10 cellular contexts compared by ENCODE assay signal in the genomic region with DNA sequence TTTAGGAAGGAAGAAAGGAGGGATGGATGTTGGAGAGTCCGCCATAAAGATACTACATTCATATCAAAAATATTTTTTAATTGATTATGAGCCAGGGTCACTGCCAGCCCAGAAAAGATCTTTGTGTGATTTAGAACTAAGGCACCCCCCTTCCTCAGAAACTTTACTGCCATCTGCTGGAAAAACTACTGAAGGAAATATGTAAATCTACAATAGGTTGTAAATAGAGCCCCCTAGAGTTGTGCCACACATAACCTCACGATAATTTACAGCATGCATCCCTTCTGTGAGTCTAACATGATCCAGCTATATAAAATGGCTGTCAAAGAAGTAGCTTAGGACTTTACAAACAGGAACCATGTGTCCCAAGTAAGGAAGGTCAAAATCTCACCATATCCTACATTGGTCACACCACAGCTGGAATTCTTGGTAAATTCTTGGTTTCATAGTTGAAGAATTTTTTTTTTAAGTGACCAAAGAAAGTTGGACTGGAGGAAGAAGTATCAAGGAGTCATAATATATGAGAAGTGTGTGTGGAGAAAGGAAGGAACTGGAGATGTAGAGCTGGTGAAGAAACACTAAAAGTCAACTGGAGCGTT.
A peak's percentile ranks its signal among the peaks of the same experiment; 100 is the strongest.
DNase-seq lines count a peak whose midpoint lies in the region; ATAC-seq, FAIRE-seq and TF ChIP-seq lines count a peak whose summit lies in the region.
"Had no signal": no experiment of that assay in that cellular context is flagged by ENCODE, and none has a peak within 500 bp of the region (broad histone marks: within the 10 kb centered on the region; RNA-seq: fewer than 3 reads in every experiment).

No MANE protein-coding gene starts in this region.

- TF ChIP-seq EP300 in HepG2 (IDR thresholded peaks at IDR 0.05; ENCODE audit: low read depth in 2 of 2, low read length in 2 of 2) = no peak
- TF ChIP-seq EP300 in HepG2 (CRISPR knock-in tag; IDR thresholded peaks at IDR 0.05; ENCODE audit: borderline replicate concordance) = no peak

- H3K4me1 ChIP-seq in Karpas-422 (ENCODE audit: low read length) = no peaks in the 10 kb centered on the region
- H3K4me1 ChIP-seq in HepG2 (ENCODE audit: insufficient read depth, low read length) = no peaks in the 10 kb centered on the region
- H3K4me1 ChIP-seq: left lung had no signal

- H3K79me2 ChIP-seq in Karpas-422 (ENCODE audit: low read length) (no peaks in the 10 kb centered on the region), HepG2 (ENCODE audit: insufficient read depth, low read length) (no peaks in the 10 kb centered on the region)

- no peak for TF ChIP-seq RAD21 in HepG2 (CRISPR knock-in tag; IDR thresholded peaks at IDR 0.05)

- H2AFZ ChIP-seq in Karpas-422 (ENCODE audit: low read length) = no peak overlapping the region
- H2AFZ ChIP-seq in HepG2 (ENCODE audit: low read length) = no peak overlapping the region

- intact Hi-C loops in HepG2 (cut with micrococcal nuclease; ENCODE audit: unreplicated experiment) = loop anchor here (5.0 kb wide), 1 partner anchor 193 kb away; no protein-coding TSS in a partner anchor

- no peaks in the 10 kb centered on the region for H4K20me1 ChIP-seq in Karpas-422 (ENCODE audit: insufficient read depth, low read depth, low read length)
- H4K20me1 ChIP-seq in HepG2 (ENCODE audit: insufficient read depth, low read length) = no peaks in the 10 kb centered on the region

- H3K9ac ChIP-seq in Karpas-422 (ENCODE audit: low read length) (no peak overlapping the region), HepG2 (ENCODE audit: insufficient read depth, low read depth, low read length) (no peak overlapping the region)

- TF ChIP-seq CTCF in C4-2B (conservative IDR thresholded peaks at IDR 0.05) (peak; percentile 38), WERI-Rb-1 (IDR thresholded peaks at IDR 0.05; ENCODE audit: low read depth, low read length) (peak; percentile 34; the same call in 1 of the 2 replicates), HepG2 (CRISPR knock-in tag; IDR thresholded peaks at IDR 0.05) (peak; percentile 63)

- no TSS peak for BruUV-seq in HepG2 (replicated peaks; lab: Mats Ljungman, UMichigan)

- FAIRE-seq in HepG2 (lab: Jason Lieb, UNC) = no peak

- H3K9me2 ChIP-seq in Karpas-422 (replicated peaks; ENCODE audit: insufficient read depth, low read length) = no peaks in the 10 kb centered on the region

- DNase-seq in Karpas-422 = peak; percentile 76
- DNase-seq in WERI-Rb-1 = no peak
- peak; percentile 43 for DNase-seq in HepG2 (ENCODE audit: low spot score)
- no peak for DNase-seq in HPDE6-E6E7 (ENCODE audit: extremely low spot score)
- no peak for DNase-seq in effector CD4-positive, alpha-beta T cell
- no peak for DNase-seq in stimulated activated naive CD4-positive, alpha-beta T cell (lab: John Stamatoyannopoulos, UW)
- DNase-seq: activated T-cell treated with anti-CD3 and anti-CD28 coated beads, Interleukin-2, amount 50 U/mL, for 48 hours; left lung had no signal

- CTCF ChIA-PET in HepG2 (lab: Yijun Ruan, JAX; ENCODE audit: low intra/inter-chr PET ratio, low total read pairs) = no interaction called here

- H3K27ac ChIP-seq in C4-2B = no peak overlapping the region
- H3K27ac ChIP-seq in Karpas-422 (ENCODE audit: low read length) = no peak overlapping the region
- H3K27ac ChIP-seq in WERI-Rb-1 = no peak overlapping the region
- H3K27ac ChIP-seq in HepG2 (ENCODE audit: extremely low read length, insufficient read depth, low read length) = no peak overlapping the region
- H3K27ac ChIP-seq: left lung had no signal

- WGBS in HepG2 (ENCODE audit: low lambda C conversion rate) = 7% methylated on average over 3 of the region's 3 CpGs

- no peaks in the 10 kb centered on the region for H3K9me3 ChIP-seq in Karpas-422 (ENCODE audit: low read length)
- no peaks in the 10 kb centered on the region for H3K9me3 ChIP-seq in WERI-Rb-1 (ENCODE audit: severe bottlenecking)
- no peaks in the 10 kb centered on the region for H3K9me3 ChIP-seq in HepG2 (ENCODE audit: low read length)
- H3K9me3 ChIP-seq: left lung had no signal

- H3K27me3 ChIP-seq in Karpas-422 (ENCODE audit: low read length) = no peaks in the 10 kb centered on the region
- H3K27me3 ChIP-seq in WERI-Rb-1 (ENCODE audit: insufficient read depth, low read depth, severe bottlenecking) = no peaks in the 10 kb centered on the region
- H3K27me3 ChIP-seq in HepG2 (ENCODE audit: control insufficient read depth in 1 of 2, insufficient read depth in 2 of 2, low read length in 2 of 2) = 0 out of 5 replicates have a peak, but pooled peaks cover 0 to 7% of the 10 kb centered on the region in 2 experiments
- H3K27me3 ChIP-seq: left lung had no signal

- no peaks in the 10 kb centered on the region for H3K36me3 ChIP-seq in Karpas-422 (ENCODE audit: insufficient read depth, low read length)
- H3K36me3 ChIP-seq in WERI-Rb-1 = no peaks in the 10 kb centered on the region
- no peaks in the 10 kb centered on the region for H3K36me3 ChIP-seq in HepG2 (replicated peaks in 1 of 2; ENCODE audit: control insufficient read depth in 1 of 2, insufficient read depth in 2 of 2, low read length in 2 of 2)
- H3K36me3 ChIP-seq: left lung had no signal

- H3K4me3 ChIP-seq in Karpas-422 (ENCODE audit: low read length) = no peak overlapping the region
- no peak overlapping the region for H3K4me3 ChIP-seq in WERI-Rb-1 (ENCODE audit: low read depth, low read length)
- no peak overlapping the region for H3K4me3 ChIP-seq in HepG2 (replicated peaks in 1 of 3; ENCODE audit: insufficient read depth in 1 of 3, low read depth in 2 of 3, low read length in 3 of 3)
- H3K4me3 ChIP-seq: left lung had no signal

- ATAC-seq in HepG2 (peak; percentile 47; the same call in 2 of the 3 replicates), HG03460 (IDR thresholded peaks at IDR 0.05; ENCODE audit: unreplicated experiment) (no peak)
- ATAC-seq: left lung had no signal

- in situ Hi-C loops in HepG2 (cut with HindIII; ENCODE audit: extremely low pct_ligation_motif_present, low pct_unique_long_range_greater_than_20kb) = no loop called here

- H3K4me2 ChIP-seq in Karpas-422 (ENCODE audit: low read depth, low read length, poor library complexity, severe bottlenecking) (no peak overlapping the region), HepG2 (ENCODE audit: low read depth, low read length) (no peak overlapping the region)

- POLR2A ChIA-PET in HepG2 (lab: Yijun Ruan, JAX) = no interaction called here

- no peak for TF ChIP-seq POLR2A in HepG2 (IDR thresholded peaks at IDR 0.05; ENCODE audit: insufficient read depth in 1 of 2, low read depth in 2 of 2, low read length in 2 of 2)

TF ChIP-seq in HepG2, 621 proteins besides CTCF, POLR2A, EP300 and RAD21:
- peak; percentile 51 for TF ChIP-seq STAG1 (CRISPR knock-in tag; IDR thresholded peaks at IDR 0.05)
- TF ChIP-seq, protein P1, sequence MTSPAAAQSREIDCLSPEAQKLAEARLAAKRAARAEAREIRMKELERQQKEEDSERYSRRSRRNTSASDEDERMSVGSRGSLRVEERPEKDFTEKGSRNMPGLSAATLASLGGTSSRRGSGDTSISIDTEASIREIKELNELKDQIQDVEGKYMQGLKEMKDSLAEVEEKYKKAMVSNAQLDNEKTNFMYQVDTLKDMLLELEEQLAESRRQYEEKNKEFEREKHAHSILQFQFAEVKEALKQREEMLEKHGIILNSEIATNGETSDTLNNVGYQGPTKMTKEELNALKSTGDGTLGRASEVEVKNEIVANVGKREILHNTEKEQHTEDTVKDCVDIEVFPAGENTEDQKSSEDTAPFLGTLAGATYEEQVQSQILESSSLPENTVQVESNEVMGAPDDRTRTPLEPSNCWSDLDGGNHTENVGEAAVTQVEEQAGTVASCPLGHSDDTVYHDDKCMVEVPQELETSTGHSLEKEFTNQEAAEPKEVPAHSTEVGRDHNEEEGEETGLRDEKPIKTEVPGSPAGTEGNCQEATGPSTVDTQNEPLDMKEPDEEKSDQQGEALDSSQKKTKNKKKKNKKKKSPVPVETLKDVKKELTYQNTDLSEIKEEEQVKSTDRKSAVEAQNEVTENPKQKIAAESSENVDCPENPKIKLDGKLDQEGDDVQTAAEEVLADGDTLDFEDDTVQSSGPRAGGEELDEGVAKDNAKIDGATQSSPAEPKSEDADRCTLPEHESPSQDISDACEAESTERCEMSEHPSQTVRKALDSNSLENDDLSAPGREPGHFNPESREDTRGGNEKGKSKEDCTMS (CRISPR knock-in tag; conservative IDR thresholded peaks at IDR 0.05) = no peak
- TF ChIP-seq, protein P2, sequence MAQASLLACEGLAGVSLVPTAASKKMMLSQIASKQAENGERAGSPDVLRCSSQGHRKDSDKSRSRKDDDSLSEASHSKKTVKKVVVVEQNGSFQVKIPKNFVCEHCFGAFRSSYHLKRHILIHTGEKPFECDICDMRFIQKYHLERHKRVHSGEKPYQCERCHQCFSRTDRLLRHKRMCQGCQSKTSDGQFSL (CRISPR knock-in tag; IDR thresholded peaks at IDR 0.05) = 0 out of 2 replicates have a peak, but pooled peaks have one; percentile 44
- TF ChIP-seq SMC3 (IDR thresholded peaks at IDR 0.05; ENCODE audit: low read length) = peak; percentile 39; the same call in 1 of the 2 replicates

Comparison
In these comparisons a context has a peak if more than half of its experiments do, and no peak if none do; other contexts are left out.
1. DNase-seq: peak in Karpas-422 (single experiment) and HepG2 (single experiment); none in WERI-Rb-1 (single experiment), HPDE6-E6E7 (single experiment), effector CD4-positive, alpha-beta T cell (single experiment) and stimulated activated naive CD4-positive, alpha-beta T cell (0 of 6).
2. Peak in every context shown above with its lines, with median percentiles within 50 percentile points of each other: CTCF ChIP-seq.